12 cellular contexts compared by ENCODE assay signal in the genomic region with DNA sequence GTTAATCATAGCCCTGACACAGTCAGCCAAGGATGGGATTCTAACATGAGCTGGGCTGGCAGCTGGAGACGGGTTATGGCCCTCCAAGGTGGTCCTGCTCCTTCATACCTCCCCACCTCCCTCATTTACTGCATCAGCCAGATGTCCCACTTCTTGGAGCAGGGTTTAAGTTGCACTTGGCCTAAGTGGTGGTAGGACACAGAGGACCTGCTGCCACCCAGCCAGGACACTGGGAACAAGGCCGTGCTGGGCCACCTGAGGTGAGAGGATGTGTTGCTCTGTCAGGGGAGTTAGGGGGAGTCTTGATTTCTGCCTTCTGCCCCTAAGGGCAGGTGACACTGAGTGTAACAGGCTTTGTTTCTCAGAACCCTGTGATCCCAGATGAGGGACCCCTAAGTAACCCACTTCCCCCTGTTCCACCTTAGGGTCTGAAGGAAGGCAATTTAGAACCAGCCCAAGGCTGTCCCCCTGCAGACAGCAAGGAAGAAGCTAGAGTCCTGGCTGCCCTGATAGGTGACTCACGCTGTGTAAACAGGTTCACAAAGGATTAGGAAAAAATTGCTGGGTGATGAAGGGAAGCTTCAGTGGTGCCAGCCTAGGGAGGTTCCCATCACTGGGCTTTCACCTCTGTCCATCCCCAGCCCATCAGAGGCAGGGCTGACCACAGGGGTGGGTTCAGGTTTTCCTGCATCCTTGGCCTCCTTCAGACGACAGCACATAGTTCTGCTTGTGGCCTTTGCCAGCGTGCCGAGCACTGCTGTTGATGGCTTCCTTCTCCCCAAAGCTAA.
DNase-seq lines count a peak whose midpoint lies in the region; ATAC-seq lines count a peak whose summit lies in the region.
"Had no signal": no experiment of that assay in that cellular context is flagged by ENCODE, and none has a peak within 500 bp of the region (broad histone marks: within the 10 kb centered on the region; RNA-seq: fewer than 3 reads in every experiment).

No MANE protein-coding gene starts in this region.

- WGBS in trophoblast cell (ENCODE audit: extremely low coverage, insufficient coverage, insufficient read length), result no CpG with 5 or more reads among the region's 6 CpGs

- peaks cover 2% of the 10 kb centered on the region for H3K9me3 ChIP-seq in trophoblast cell (ENCODE audit: insufficient read depth, low read depth, low read length)
- H3K9me3 ChIP-seq: body of pancreas had no signal

- H3K14ac ChIP-seq in trophoblast cell (ENCODE audit: low read length), result no peak overlapping the region

- H3K27ac ChIP-seq in trophoblast cell (ENCODE audit: low read depth, low read length), result no peak overlapping the region
- H3K27ac ChIP-seq: body of pancreas had no signal

- H3K4me1 Mint-ChIP-seq in dendritic cell treated with granulocyte-macrophage colony-stimulating factor and Interleukin-4, amounts not matched to agents 40 ng/mL and 50 ng/mL, for 4 days (ENCODE audit: low read depth), result peaks cover 77% of the 10 kb centered on the region

- H3K4me1 ChIP-seq in trophoblast cell (ENCODE audit: control insufficient read depth in 1 of 2, insufficient read depth in 2 of 2, low read length in 2 of 2), result peaks cover 30% of the 10 kb centered on the region in 2 experiments

- H3K9me3 Mint-ChIP-seq in dendritic cell treated with granulocyte-macrophage colony-stimulating factor and Interleukin-4, amounts not matched to agents 40 ng/mL and 50 ng/mL, for 4 days, result no peaks in the 10 kb centered on the region

- peak; percentile 80 for DNase-seq in Daoy (ENCODE audit: low read depth)
- DNase-seq in NCI-H2196 (lab: John Stamatoyannopoulos, UW; ENCODE audit: unreplicated experiment), result peak; percentile 60
- DNase-seq in trophoblast cell, result no peak
- no peak for DNase-seq in NCI-H1048 (lab: John Stamatoyannopoulos, UW)
- DNase-seq in GDM1 (lab: John Stamatoyannopoulos, UW), result no peak
- DNase-seq: activated T-cell treated with anti-CD3 and anti-CD28 coated beads, Interleukin-2, amount 50 U/mL, for 1 hour; body of pancreas; RPMI8226; small intestine had no signal

- H2BK120ac ChIP-seq in trophoblast cell (ENCODE audit: insufficient read depth, low read length, poor library complexity), result no peak overlapping the region

- H3K18ac ChIP-seq in trophoblast cell (ENCODE audit: low read length), result no peak overlapping the region

- H3K9ac ChIP-seq in trophoblast cell (ENCODE audit: low read length), result no peak overlapping the region

- H3K4me3 ChIP-seq in trophoblast cell (ENCODE audit: low read depth, low read length), result no peak overlapping the region
- H3K4me3 ChIP-seq: body of pancreas had no signal

- no peak overlapping the region for H3K23ac ChIP-seq in trophoblast cell (ENCODE audit: low read length)

- H3K79me2 ChIP-seq in trophoblast cell (ENCODE audit: control insufficient read depth, insufficient read depth, low read length, poor library complexity), result peaks cover 10% of the 10 kb centered on the region

- intact Hi-C loops in dendritic cell treated with granulocyte-macrophage colony-stimulating factor and Interleukin-4, amounts not matched to agents 40 ng/mL and 50 ng/mL, for 4 days (cut with micrococcal nuclease), result no loop called here

- H2AFZ ChIP-seq in trophoblast cell (ENCODE audit: insufficient read depth, low read length, poor library complexity), result no peak overlapping the region

- H4K8ac ChIP-seq in trophoblast cell (ENCODE audit: low read depth, low read length), result no peak overlapping the region

- no peak overlapping the region for H3K4me3 Mint-ChIP-seq in dendritic cell treated with granulocyte-macrophage colony-stimulating factor and Interleukin-4, amounts not matched to agents 40 ng/mL and 50 ng/mL, for 4 days

- peaks cover 30% of the 10 kb centered on the region for H3K79me1 ChIP-seq in trophoblast cell (ENCODE audit: low read length)

- no peaks in the 10 kb centered on the region for H3K27me3 ChIP-seq in trophoblast cell (ENCODE audit: insufficient read depth, low read length)
- H3K27me3 ChIP-seq: body of pancreas had no signal

- H2BK5ac ChIP-seq in trophoblast cell (ENCODE audit: low read depth, low read length, poor library complexity), result no peak overlapping the region

- H4K91ac ChIP-seq in trophoblast cell (ENCODE audit: low read depth, low read length), result peak overlapping the region; percentile 20

- no peak overlapping the region for H3K4me2 ChIP-seq in trophoblast cell (ENCODE audit: low read length)

- no peak overlapping the region for H3K4ac ChIP-seq in trophoblast cell (ENCODE audit: low read depth, low read length)

- H3K36me3 Mint-ChIP-seq in dendritic cell treated with granulocyte-macrophage colony-stimulating factor and Interleukin-4, amounts not matched to agents 40 ng/mL and 50 ng/mL, for 4 days (ENCODE audit: low read depth), result peaks cover 100% of the 10 kb centered on the region

- H3K27me3 Mint-ChIP-seq in dendritic cell treated with granulocyte-macrophage colony-stimulating factor and Interleukin-4, amounts not matched to agents 40 ng/mL and 50 ng/mL, for 4 days, result no peaks in the 10 kb centered on the region

- no peak overlapping the region for H2AK5ac ChIP-seq in trophoblast cell (ENCODE audit: low read length)

- no peak overlapping the region for H4K12ac ChIP-seq in trophoblast cell (ENCODE audit: low read depth, low read length)

- peak overlapping the region; percentile 94 for H3K27ac Mint-ChIP-seq in dendritic cell treated with granulocyte-macrophage colony-stimulating factor and Interleukin-4, amounts not matched to agents 40 ng/mL and 50 ng/mL, for 4 days

- H2BK12ac ChIP-seq in trophoblast cell (ENCODE audit: low read length), result no peak overlapping the region

- H3K36me3 ChIP-seq in trophoblast cell (ENCODE audit: control insufficient read depth in 1 of 2, insufficient read depth in 2 of 2, low read length in 2 of 2), result peaks cover 54 to 62% of the 10 kb centered on the region in 2 experiments

- ATAC-seq in GM21737 (IDR thresholded peaks at IDR 0.05; ENCODE audit: unreplicated experiment), result no peak
- no peak for ATAC-seq in HG03159 (IDR thresholded peaks at IDR 0.05; ENCODE audit: unreplicated experiment)
- ATAC-seq: body of pancreas had no signal

Comparison
In these comparisons a context has a peak if more than half of its experiments do, and no peak if none do; other contexts are left out.
1. DNase-seq: peak in Daoy (single experiment) and NCI-H2196 (single experiment); none in trophoblast cell (0 of 2), NCI-H1048 (single experiment) and GDM1 (single experiment).